Comparison of ENCODE assay signal across 28 cellular contexts in the genomic region with DNA sequence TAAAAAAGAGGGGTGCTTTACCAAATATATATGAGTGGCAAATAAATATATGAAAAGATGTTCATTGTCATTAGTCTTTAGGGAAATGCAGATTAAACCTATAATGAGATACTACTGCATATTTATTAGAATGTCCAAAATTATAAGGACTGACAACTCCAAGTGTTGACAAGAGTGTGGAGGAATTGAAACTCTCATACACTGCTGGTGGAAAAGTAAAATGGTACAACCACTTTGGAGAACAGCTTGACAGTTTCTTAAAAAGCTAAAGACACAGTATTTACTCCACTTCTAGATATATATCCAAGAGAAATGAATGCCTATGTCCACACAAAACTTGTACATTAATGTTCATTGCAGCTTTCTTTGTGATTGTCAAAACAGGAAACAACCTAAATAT.
"Had no signal": no experiment of that assay in that cellular context is flagged by ENCODE, and none has a peak within 500 bp of the region (broad histone marks: within the 10 kb centered on the region; RNA-seq: fewer than 3 reads in every experiment).

No MANE protein-coding gene starts in this region.

- H3K9me3 Mint-ChIP-seq: activated CD8-positive, alpha-beta T cell treated with anti-CD3 and anti-CD28 coated beads for 36 hours; activated naive CD8-positive, alpha-beta T cell treated with anti-CD3 and anti-CD28 coated beads for 36 hours; activated T-cell treated with anti-CD3 and anti-CD28 coated beads, Interleukin-2, amount 50 U/mL, for 72 hours; activated T-helper 17 cell treated with anti-CD3 and anti-CD28 coated beads, Interleukin-2, amount 50 U/mL, for 72 hours; T-helper 2 cell treated with Interferon-gamma antibody and Interleukin-4, amounts not matched to agents 5 μg/mL and 100 μg/mL, for 36 hours had no signal

- H3K36me3 Mint-ChIP-seq: activated naive CD8-positive, alpha-beta T cell treated with anti-CD3 and anti-CD28 coated beads for 36 hours had no signal

- H3K27ac Mint-ChIP-seq: activated CD4-positive, alpha-beta T cell treated with anti-CD3 and anti-CD28 coated beads, Interleukin-2, amount 10 ng/mL, durations not matched to agents 24 days and 14 days; activated CD8-positive, alpha-beta T cell treated with anti-CD3 and anti-CD28 coated beads for 36 hours; activated naive CD8-positive, alpha-beta T cell treated with anti-CD3 and anti-CD28 coated beads for 36 hours; activated T-cell treated with anti-CD3 and anti-CD28 coated beads, Interleukin-2, amount 50 U/mL, for 72 hours; activated T-helper 17 cell treated with anti-CD3 and anti-CD28 coated beads, Interleukin-2, amount 50 U/mL, for 72 hours; T-helper 2 cell treated with Interferon-gamma antibody and Interleukin-4, amounts not matched to agents 5 μg/mL and 100 μg/mL, for 36 hours had no signal

- DNase-seq: activated CD4-positive, alpha-beta T cell treated with anti-CD3 and anti-CD28 coated beads, Interleukin-2, amount 10 ng/mL, durations not matched to agents 24 days and 14 days; activated CD4-positive, alpha-beta T cell treated with anti-CD3 and anti-CD28 coated beads, Interleukin-2, amount 50 U/mL, for 4 hours; activated CD8-positive, alpha-beta T cell treated with anti-CD3 and anti-CD28 coated beads for 36 hours; activated effector memory CD4-positive, alpha-beta T cell treated with anti-CD3 and anti-CD28 coated beads, Interleukin-2, amount 50 U/mL, for 16 hours; activated naive CD4-positive, alpha-beta T cell; activated naive CD4-positive, alpha-beta T cell treated with anti-CD3 and anti-CD28 coated beads, Interleukin-2, amount 50 U/mL, for 16 hours; activated naive CD8-positive, alpha-beta T cell treated with anti-CD3 and anti-CD28 coated beads for 36 hours; activated T-cell treated with anti-CD3 and anti-CD28 coated beads, Interleukin-2, amount 50 U/mL, for 1 hour; activated T-cell treated with anti-CD3 and anti-CD28 coated beads, Interleukin-2, amount 50 U/mL, for 72 hours; amniotic stem cell; aorta; Kasumi-1; KBM-7; MM.1S; MV-4-11; NCI-H1436 treated with DMSO at 0.1 percent for 48 hours; NCI-H1694 treated with DMSO at 0.1 percent for 48 hours; NCI-H2029; NCI-H2171 treated with DMSO at 0.1 percent for 48 hours; NCI-H2227 treated with DMSO at 0.1 percent for 48 hours; NCI-H446; NCI-H510A treated with DMSO at 0.1 percent for 48 hours; NCI-H526 treated with DMSO at 0.1 percent for 48 hours; Right ventricle myocardium superior had no signal

- H3K4me3 ChIP-seq: SK-N-MC had no signal

- H3K27me3 Mint-ChIP-seq: activated CD8-positive, alpha-beta T cell treated with anti-CD3 and anti-CD28 coated beads for 36 hours; activated T-helper 17 cell treated with anti-CD3 and anti-CD28 coated beads, Interleukin-2, amount 50 U/mL, for 72 hours had no signal

- FAIRE-seq: TTC549 had no signal

- ATAC-seq: activated CD8-positive, alpha-beta T cell treated with anti-CD3 and anti-CD28 coated beads for 36 hours; activated T-cell treated with anti-CD3 and anti-CD28 coated beads, Interleukin-2, amount 50 U/mL, for 72 hours; activated T-helper 17 cell treated with anti-CD3 and anti-CD28 coated beads, Interleukin-2, amount 50 U/mL, for 72 hours had no signal

- H3K4me3 Mint-ChIP-seq: activated CD4-positive, alpha-beta T cell treated with anti-CD3 and anti-CD28 coated beads, Interleukin-2, amount 10 ng/mL, durations not matched to agents 24 days and 14 days; activated CD8-positive, alpha-beta T cell treated with anti-CD3 and anti-CD28 coated beads for 36 hours; activated naive CD8-positive, alpha-beta T cell treated with anti-CD3 and anti-CD28 coated beads for 36 hours; activated T-cell treated with anti-CD3 and anti-CD28 coated beads, Interleukin-2, amount 50 U/mL, for 72 hours; activated T-helper 17 cell treated with anti-CD3 and anti-CD28 coated beads, Interleukin-2, amount 50 U/mL, for 72 hours; T-helper 2 cell treated with Interferon-gamma antibody and Interleukin-4, amounts not matched to agents 5 μg/mL and 100 μg/mL, for 36 hours had no signal
